ENCODE assay signal across 8 cellular contexts in genomic region chr19:3368848-3369336, GRCh38. TPM values are rescaled to one million over a fixed set of nuclear protein-coding genes. Genes with fewer than 3 reads are reported as not detected.
A peak's percentile ranks its signal among the peaks of the same experiment; 100 is the strongest.
DNase-seq lines count a peak whose midpoint lies in the region; ATAC-seq and TF ChIP-seq lines count a peak whose summit lies in the region.

No MANE protein-coding gene starts in this region.

- H3K9me3 ChIP-seq in PC-3 (ENCODE audit: low read length) (no peaks in the 10 kb centered on the region), parathyroid adenoma (ENCODE audit: control insufficient read depth, low read length) (no peaks in the 10 kb centered on the region)

- peaks cover 17% of the 10 kb centered on the region for H3K4me1 Mint-ChIP-seq in Calu3 (ENCODE audit: low read depth, unreplicated experiment)
- peaks cover 15% of the 10 kb centered on the region for H3K4me1 Mint-ChIP-seq in activated CD8-positive, alpha-beta memory T cell treated with anti-CD3 and anti-CD28 coated beads, Interleukin-2, amount 10 ng/mL, durations not matched to agents 7 days and 5 days

- no peaks in the 10 kb centered on the region for H3K27me3 ChIP-seq in PC-3 (ENCODE audit: low read length)
- no peaks in the 10 kb centered on the region for H3K27me3 ChIP-seq in parathyroid adenoma (ENCODE audit: control insufficient read depth, insufficient read depth, low read length)

- POLR2A ChIA-PET in PC-3 (lab: Charles Lee; ENCODE audit: unreplicated experiment) = no interaction called here

- H3F3A ChIP-seq in PC-3 (ENCODE audit: low read length, unreplicated experiment) = no peaks in the 10 kb centered on the region

- H2AFZ ChIP-seq in PC-3 (ENCODE audit: low read length) = peak overlapping the region; percentile 66
- peak overlapping the region; percentile 6 for H2AFZ ChIP-seq in parathyroid adenoma

- intact Hi-C loops in Calu3 (cut with micrococcal nuclease; ENCODE audit: unreplicated experiment) = no loop called here
- intact Hi-C loops in PC-3 (cut with micrococcal nuclease) = no loop called here

- H3K36me3 ChIP-seq in PC-3 (ENCODE audit: low read depth, low read length) (no peaks in the 10 kb centered on the region), parathyroid adenoma (ENCODE audit: control insufficient read depth, insufficient read depth, low read length) (no peaks in the 10 kb centered on the region)

- peak overlapping the region; percentile 90 for H3K4me3 ChIP-seq in PC-3 (ENCODE audit: low read length)
- peak overlapping the region; percentile 82 for H3K4me3 ChIP-seq in parathyroid adenoma (ENCODE audit: low read depth, low read length)

- peak overlapping the region; percentile 74 for H3K27ac ChIP-seq in PC-3 (ENCODE audit: low read length)
- peak overlapping the region; percentile 17 for H3K27ac ChIP-seq in epithelial cell of prostate
- peak overlapping the region; percentile 84 for H3K27ac ChIP-seq in parathyroid adenoma

- H3K4me3 Mint-ChIP-seq in Calu3 (ENCODE audit: low read depth, unreplicated experiment) = peak overlapping the region; percentile 14
- H3K4me3 Mint-ChIP-seq in activated CD8-positive, alpha-beta memory T cell treated with anti-CD3 and anti-CD28 coated beads, Interleukin-2, amount 10 ng/mL, durations not matched to agents 7 days and 5 days = no peak overlapping the region

- no peak for ATAC-seq in PC-3
- ATAC-seq in GM18909 (IDR thresholded peaks at IDR 0.05; ENCODE audit: poor library complexity, unreplicated experiment) = no peak
- no peak for ATAC-seq in activated CD8-positive, alpha-beta memory T cell treated with anti-CD3 and anti-CD28 coated beads, Interleukin-2, amount 10 ng/mL, durations not matched to agents 7 days and 5 days

- DNase-seq in Calu3 (no peak), PC-3 (no peak), epithelial cell of prostate (ENCODE audit: low read depth, low spot score) (no peak), GM19238 (ENCODE audit: insufficient read length, low spot score) (no peak), SW480 (ENCODE audit: low spot score) (no peak)
- DNase-seq in activated CD8-positive, alpha-beta memory T cell treated with anti-CD3 and anti-CD28 coated beads, Interleukin-2, amount 10 ng/mL, durations not matched to agents 7 days and 5 days = no peak

- BruUV-seq in Calu3 (replicated peaks; lab: Mats Ljungman, UMichigan) (no TSS peak), PC-3 (replicated peaks; lab: Mats Ljungman, UMichigan) (no TSS peak)

- peaks cover 27% of the 10 kb centered on the region for H3K36me3 Mint-ChIP-seq in Calu3 (ENCODE audit: insufficient read depth, unreplicated experiment)
- H3K36me3 Mint-ChIP-seq in activated CD8-positive, alpha-beta memory T cell treated with anti-CD3 and anti-CD28 coated beads, Interleukin-2, amount 10 ng/mL, durations not matched to agents 7 days and 5 days = no peaks in the 10 kb centered on the region

- CTCF ChIA-PET in Calu3 (lab: Charles Lee) = interaction anchor here (0.6 kb wide), 2 partner anchors 240 to 874 kb away, joined by 4 to 5 read pairs; no protein-coding TSS in a partner anchor
- CTCF ChIA-PET in PC-3 (lab: Charles Lee) = no interaction called here
- CTCF ChIA-PET in activated CD8-positive, alpha-beta memory T cell treated with anti-CD3 and anti-CD28 coated beads, Interleukin-2, amount 10 ng/mL, durations not matched to agents 7 days and 5 days (lab: Charles Lee) = no interaction called here

- no peak for TF ChIP-seq CTCF in Calu3 (IDR thresholded peaks at IDR 0.05; ENCODE audit: unreplicated experiment)
- TF ChIP-seq CTCF in PC-3 (conservative IDR thresholded peaks at IDR 0.05; ENCODE audit: low read depth, low read length) = no peak
- no peak for TF ChIP-seq CTCF in parathyroid adenoma (IDR thresholded peaks at IDR 0.05)

- no peaks in the 10 kb centered on the region for H3K27me3 Mint-ChIP-seq in Calu3 (ENCODE audit: unreplicated experiment)
- H3K27me3 Mint-ChIP-seq in activated CD8-positive, alpha-beta memory T cell treated with anti-CD3 and anti-CD28 coated beads, Interleukin-2, amount 10 ng/mL, durations not matched to agents 7 days and 5 days = peaks cover 21% of the 10 kb centered on the region

- peak overlapping the region; percentile 7 for H3K27ac Mint-ChIP-seq in Calu3 (ENCODE audit: unreplicated experiment)
- no peak overlapping the region for H3K27ac Mint-ChIP-seq in activated CD8-positive, alpha-beta memory T cell treated with anti-CD3 and anti-CD28 coated beads, Interleukin-2, amount 10 ng/mL, durations not matched to agents 7 days and 5 days

- no peaks in the 10 kb centered on the region for H3K9me2 ChIP-seq in PC-3 (replicated peaks; ENCODE audit: low read length)

- H3K4me2 ChIP-seq in PC-3 (ENCODE audit: low read length) = peak overlapping the region; percentile 86
- H3K4me2 ChIP-seq in parathyroid adenoma (ENCODE audit: low read length) = peak overlapping the region; percentile 99

- H3K9ac ChIP-seq in PC-3 (ENCODE audit: low read length) = peak overlapping the region; percentile 95
- no peak overlapping the region for H3K9ac ChIP-seq in parathyroid adenoma

- no peaks in the 10 kb centered on the region for H4K20me1 ChIP-seq in PC-3 (ENCODE audit: low read length)

- H3K4me1 ChIP-seq in PC-3 (ENCODE audit: insufficient read depth, low read length) (peaks cover 22% of the 10 kb centered on the region), parathyroid adenoma (peaks cover 40% of the 10 kb centered on the region)

- H3K79me2 ChIP-seq in PC-3 (ENCODE audit: low read length) = peaks cover 83% of the 10 kb centered on the region
- H3K79me2 ChIP-seq in parathyroid adenoma = peaks cover 41% of the 10 kb centered on the region

- no peaks in the 10 kb centered on the region for H3K9me3 Mint-ChIP-seq in Calu3 (ENCODE audit: low read depth, unreplicated experiment)
- H3K9me3 Mint-ChIP-seq in activated CD8-positive, alpha-beta memory T cell treated with anti-CD3 and anti-CD28 coated beads, Interleukin-2, amount 10 ng/mL, durations not matched to agents 7 days and 5 days (ENCODE audit: low read depth) = no peaks in the 10 kb centered on the region

RNA-seq across cellular contexts. Expression of gene NFIC, which starts 2.5 kb away (rescaled TPM):
- 56.3 and 60.5 TPM in 2 replicates for total RNA-seq in Calu3 (2022)
- 31.7 and 49.6 TPM in 2 replicates for total RNA-seq in PC-3 (2014; rRNA removed)
- total RNA-seq in activated CD8-positive, alpha-beta memory T cell treated with anti-CD3 and anti-CD28 coated beads, Interleukin-2, amount 10 ng/mL, durations not matched to agents 7 days and 5 days = 10 to 100 TPM; 14.0 to 15.1 TPM

Comparison
In these comparisons a context has a peak if more than half of its experiments do, and no peak if none do; other contexts are left out.
1. H3K27ac ChIP-seq: peak in every context shown above with its lines; median percentile 84 in parathyroid adenoma; 74 in PC-3; 17 in epithelial cell of prostate.